8 cellular contexts compared by ENCODE assay signal in genomic region chr17:58631523-58632323, GRCh38.
DNase-seq lines count a peak whose midpoint lies in the region; ATAC-seq and TF ChIP-seq lines count a peak whose summit lies in the region.

No MANE protein-coding gene starts in this region.

- H3K4me3 ChIP-seq in transverse colon: peak overlapping the region; percentile 22 to 51 (median 29)

- no peaks in the 10 kb centered on the region for H3K27me3 ChIP-seq in transverse colon

- DNase-seq in NCI-H1417 (lab: John Stamatoyannopoulos, UW) (peak; percentile 97 to 99 (median 97)), SW 1271 (lab: John Stamatoyannopoulos, UW) (peak; percentile 81 to 97), amniotic epithelial cell (ENCODE audit: low read depth) (peak; percentile 100), left cardiac atrium (peak; percentile 95), pons (ENCODE audit: low spot score) (peak; percentile 98), transverse colon (peak; percentile 97)

- TF ChIP-seq POLR2A in transverse colon (IDR thresholded peaks at IDR 0.05): peak; percentile 99

- in situ Hi-C loops in transverse colon (cut with MboI; ENCODE audit: low pct_ligation_motif_present in 1 of 4, low pct_unique_long_range_greater_than_20kb in 1 of 4, low sequenced_read_pairs in 3 of 4): no loop called here

- H3K4me1 ChIP-seq in transverse colon: peaks cover 0 to 9% (median 7%) of the 10 kb centered on the region in 4 donors

- 1% methylated on average over 24 to 30 of the region's 30 CpGs for WGBS in transverse colon (ENCODE audit: low coverage in 1 of 2), 2 donors

- TF ChIP-seq CTCF in GM12873 (IDR thresholded peaks at IDR 0.05; ENCODE audit: insufficient read depth, low read depth, low read length, missing control alignments) (peak; percentile 26), transverse colon (IDR thresholded peaks at IDR 0.05) (peak in 4 of 5 experiments; percentile 4 to 57 (median 29))

- peak overlapping the region; percentile 69 to 89 (median 84) for H3K27ac ChIP-seq in transverse colon

- H3K9me3 ChIP-seq in transverse colon: no peaks in the 10 kb centered on the region

- TF ChIP-seq EP300 in transverse colon (IDR thresholded peaks at IDR 0.05; ENCODE audit: low read depth): no peak

- H3K36me3 ChIP-seq in transverse colon: no peaks in the 10 kb centered on the region

- intact Hi-C loops in left cardiac atrium (cut with DNase I) (loop anchor here in 1 of 2 donors (5.0 kb wide), 1 partner anchor 114 kb away; no protein-coding TSS in a partner anchor), transverse colon (cut with DNase I; ENCODE audit: low total_unique reads) (loop anchor here (5.0 kb wide), 1 partner anchor 114 kb away; no protein-coding TSS in a partner anchor)

- ATAC-seq in HG02759 (IDR thresholded peaks at IDR 0.05; ENCODE audit: unreplicated experiment) (peak; percentile 86), left cardiac atrium (peak; percentile 98 to 99)

Comparison
In these comparisons a context has a peak if more than half of its experiments do, and no peak if none do; other contexts are left out.
1. Peak in every context shown above with its lines: DNase-seq, ATAC-seq, H3K4me3 ChIP-seq and H3K27ac ChIP-seq.